Comparison of ENCODE assay signal across 11 cellular contexts in genomic region chr14:65864549-65864948, GRCh38.
"Had no signal": no experiment of that assay in that cellular context is flagged by ENCODE, and none has a peak within 500 bp of the region (broad histone marks: within the 10 kb centered on the region; RNA-seq: fewer than 3 reads in every experiment).

No MANE protein-coding gene starts in this region.

- ATAC-seq: natural killer cell; right cardiac atrium; stimulated activated naive B cell treated with anti-CD40 and anti-IgM and Interleukin-4, amounts not matched to agents 10 μg/mL and 1 μg/mL and 100 μg/mL, for 72 hours had no signal

- H3K27me3 Mint-ChIP-seq: activated naive CD4-positive, alpha-beta T cell treated with anti-CD3 and anti-CD28 coated beads, Interleukin-2, amount 50 U/mL, for 24 hours had no signal

- DNase-seq: activated CD4-positive, alpha-beta T cell treated with anti-CD3 and anti-CD28 coated beads, Interleukin-2, amount 50 U/mL, for 48 hours; activated CD4-positive, CD25-positive, alpha-beta regulatory T cell; brain microvascular endothelial cell; kidney glomerular epithelial cell; natural killer cell; right cardiac atrium; stimulated activated naive B cell treated with anti-CD40 and anti-IgM and Interleukin-4, amounts not matched to agents 10 μg/mL and 1 μg/mL and 100 μg/mL, for 72 hours had no signal

- H3K9me3 Mint-ChIP-seq: activated naive CD4-positive, alpha-beta T cell treated with anti-CD3 and anti-CD28 coated beads, Interleukin-2, amount 50 U/mL, for 24 hours had no signal

- H3K27ac Mint-ChIP-seq: activated T-helper 2 cell treated with anti-CD3 and anti-CD28 coated beads, Interferon-gamma antibody, Interleukin-2, Interleukin-4, amounts not matched to agents 10 μg/mL and 5 μg/mL and 100 μg/mL, durations not matched to agents 14 hours and 24 hours and 36 hours; stimulated activated naive B cell treated with anti-CD40 and anti-IgM and Interleukin-4, amounts not matched to agents 10 μg/mL and 1 μg/mL and 100 μg/mL, for 72 hours had no signal

- H3K9me3 ChIP-seq: tibial nerve had no signal

- H3K36me3 ChIP-seq: brain microvascular endothelial cell, tibial nerve had no signal

- H3K4me3 ChIP-seq: lung, tibial nerve had no signal

- H3K27me3 ChIP-seq: brain microvascular endothelial cell, tibial nerve had no signal

- H3K4me1 ChIP-seq: tibial nerve had no signal

- H3K27ac ChIP-seq: brain microvascular endothelial cell, tibial nerve had no signal

- H3K36me3 Mint-ChIP-seq: activated naive CD4-positive, alpha-beta T cell treated with anti-CD3 and anti-CD28 coated beads, Interleukin-2, amount 50 U/mL, for 24 hours; natural killer cell; stimulated activated naive B cell treated with anti-CD40 and anti-IgM and Interleukin-4, amounts not matched to agents 10 μg/mL and 1 μg/mL and 100 μg/mL, for 72 hours had no signal

- H3K4me1 Mint-ChIP-seq: stimulated activated naive B cell treated with anti-CD40 and anti-IgM and Interleukin-4, amounts not matched to agents 10 μg/mL and 1 μg/mL and 100 μg/mL, for 72 hours had no signal

- H3K4me3 Mint-ChIP-seq: activated naive CD4-positive, alpha-beta T cell treated with anti-CD3 and anti-CD28 coated beads, Interleukin-2, amount 50 U/mL, for 24 hours; natural killer cell; stimulated activated naive B cell treated with anti-CD40 and anti-IgM and Interleukin-4, amounts not matched to agents 10 μg/mL and 1 μg/mL and 100 μg/mL, for 72 hours had no signal
